ENCODE assay signal across 1 cellular context in the genomic region with DNA sequence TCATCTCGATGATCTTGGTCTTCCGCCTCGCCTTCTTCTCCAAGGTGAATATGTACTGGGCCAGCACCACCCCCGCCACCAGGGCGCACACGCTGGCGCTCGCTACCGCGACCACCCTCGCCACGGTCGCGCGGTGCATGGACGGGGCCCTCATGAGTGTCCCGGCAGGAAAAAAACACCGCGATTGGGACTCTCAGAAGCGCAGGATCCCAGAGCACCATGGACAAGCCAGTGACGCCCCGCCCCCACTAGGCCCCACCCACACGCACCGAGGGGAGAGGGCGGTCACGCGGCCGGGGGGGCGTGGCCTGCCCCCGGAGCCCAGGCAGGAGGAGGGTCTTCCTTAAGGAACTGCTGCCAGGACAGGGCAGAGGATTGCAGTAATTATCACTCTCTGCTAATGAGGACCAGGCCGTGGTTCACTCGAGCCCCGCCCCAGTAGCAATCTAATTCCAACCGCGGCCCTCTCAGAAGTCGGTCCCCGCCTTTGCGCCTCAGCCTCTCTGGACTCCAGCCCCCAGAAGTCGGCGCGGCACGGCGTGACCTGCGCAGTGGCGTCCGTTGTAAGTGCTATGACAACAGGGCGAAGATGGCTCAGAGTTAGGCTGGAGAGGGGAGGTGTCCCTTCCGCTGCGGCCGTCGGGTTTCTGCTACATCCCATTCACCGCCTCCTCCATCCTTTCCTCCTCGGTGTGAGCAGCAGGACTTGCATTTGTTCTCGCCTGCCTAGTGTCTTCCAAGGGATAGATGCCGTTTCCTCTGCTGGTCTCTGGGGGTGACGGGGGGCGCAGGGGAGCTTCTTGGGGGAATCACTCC.
A peak's percentile ranks its signal among the peaks of the same experiment; 100 is the strongest.
TF ChIP-seq lines count a peak whose summit lies in the region.

A gene (plus strand): TSS at position 575 of the 816 bp plus-strand sequence. CDS start 16,689 bp downstream, outside the sequence.

TF ChIP-seq in HepG2, 621 proteins besides CTCF, POLR2A, EP300 and RAD21 (continued from another document and continues in another):
- TF ChIP-seq, protein P1, sequence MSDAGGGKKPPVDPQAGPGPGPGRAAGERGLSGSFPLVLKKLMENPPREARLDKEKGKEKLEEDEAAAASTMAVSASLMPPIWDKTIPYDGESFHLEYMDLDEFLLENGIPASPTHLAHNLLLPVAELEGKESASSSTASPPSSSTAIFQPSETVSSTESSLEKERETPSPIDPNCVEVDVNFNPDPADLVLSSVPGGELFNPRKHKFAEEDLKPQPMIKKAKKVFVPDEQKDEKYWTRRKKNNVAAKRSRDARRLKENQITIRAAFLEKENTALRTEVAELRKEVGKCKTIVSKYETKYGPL (CRISPR knock-in tag; IDR thresholded peaks at IDR 0.05), result no peak
- TF ChIP-seq, protein P2, sequence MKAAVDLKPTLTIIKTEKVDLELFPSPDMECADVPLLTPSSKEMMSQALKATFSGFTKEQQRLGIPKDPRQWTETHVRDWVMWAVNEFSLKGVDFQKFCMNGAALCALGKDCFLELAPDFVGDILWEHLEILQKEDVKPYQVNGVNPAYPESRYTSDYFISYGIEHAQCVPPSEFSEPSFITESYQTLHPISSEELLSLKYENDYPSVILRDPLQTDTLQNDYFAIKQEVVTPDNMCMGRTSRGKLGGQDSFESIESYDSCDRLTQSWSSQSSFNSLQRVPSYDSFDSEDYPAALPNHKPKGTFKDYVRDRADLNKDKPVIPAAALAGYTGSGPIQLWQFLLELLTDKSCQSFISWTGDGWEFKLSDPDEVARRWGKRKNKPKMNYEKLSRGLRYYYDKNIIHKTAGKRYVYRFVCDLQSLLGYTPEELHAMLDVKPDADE (CRISPR knock-in tag; IDR thresholded peaks at IDR 0.05), result no peak
- TF ChIP-seq ZNF570 (CRISPR knock-in tag; IDR thresholded peaks at IDR 0.05; ENCODE audit: borderline replicate concordance) (no peak), REXO4 (CRISPR knock-in tag; IDR thresholded peaks at IDR 0.05; ENCODE audit: borderline replicate concordance) (no peak), ZFP1 (CRISPR knock-in tag; IDR thresholded peaks at IDR 0.05) (no peak), FOXC1 (CRISPR knock-in tag; IDR thresholded peaks at IDR 0.05; ENCODE audit: borderline replicate concordance) (peak; percentile 73; the same call in 1 of the 2 replicates), ZNF629 (CRISPR knock-in tag; conservative IDR thresholded peaks at IDR 0.05) (no peak), ZNF713 (CRISPR knock-in tag; IDR thresholded peaks at IDR 0.05) (no peak), MAF1 (CRISPR knock-in tag; IDR thresholded peaks at IDR 0.05; ENCODE audit: borderline replicate concordance) (no peak), ZNF7 (CRISPR knock-in tag; IDR thresholded peaks at IDR 0.05) (no peak), ZFP62 (CRISPR knock-in tag; IDR thresholded peaks at IDR 0.05) (no peak), ZMYM2 (CRISPR knock-in tag; IDR thresholded peaks at IDR 0.05) (peak; percentile 56), ZNF136 (CRISPR knock-in tag; IDR thresholded peaks at IDR 0.05; ENCODE audit: low read depth) (peak; percentile 35; the same call in 1 of the 2 replicates), NR1H2 (CRISPR knock-in tag; IDR thresholded peaks at IDR 0.05; ENCODE audit: borderline replicate concordance, low read depth) (no peak)
- TF ChIP-seq, protein P3, sequence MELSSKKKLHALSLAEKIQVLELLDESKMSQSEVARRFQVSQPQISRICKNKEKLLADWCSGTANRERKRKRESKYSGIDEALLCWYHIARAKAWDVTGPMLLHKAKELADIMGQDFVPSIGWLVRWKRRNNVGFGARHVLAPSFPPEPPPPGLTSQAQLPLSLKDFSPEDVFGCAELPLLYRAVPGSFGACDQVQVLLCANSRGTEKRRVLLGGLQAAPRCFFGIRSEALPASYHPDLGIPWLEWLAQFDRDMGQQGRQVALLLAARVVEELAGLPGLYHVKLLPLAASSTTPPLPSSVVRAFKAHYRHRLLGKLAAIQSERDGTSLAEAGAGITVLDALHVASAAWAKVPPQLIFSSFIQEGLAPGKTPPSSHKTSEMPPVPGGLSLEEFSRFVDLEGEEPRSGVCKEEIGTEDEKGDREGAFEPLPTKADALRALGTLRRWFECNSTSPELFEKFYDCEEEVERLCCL (CRISPR knock-in tag; IDR thresholded peaks at IDR 0.05; ENCODE audit: borderline replicate concordance), result no peak
- TF ChIP-seq, protein P4, sequence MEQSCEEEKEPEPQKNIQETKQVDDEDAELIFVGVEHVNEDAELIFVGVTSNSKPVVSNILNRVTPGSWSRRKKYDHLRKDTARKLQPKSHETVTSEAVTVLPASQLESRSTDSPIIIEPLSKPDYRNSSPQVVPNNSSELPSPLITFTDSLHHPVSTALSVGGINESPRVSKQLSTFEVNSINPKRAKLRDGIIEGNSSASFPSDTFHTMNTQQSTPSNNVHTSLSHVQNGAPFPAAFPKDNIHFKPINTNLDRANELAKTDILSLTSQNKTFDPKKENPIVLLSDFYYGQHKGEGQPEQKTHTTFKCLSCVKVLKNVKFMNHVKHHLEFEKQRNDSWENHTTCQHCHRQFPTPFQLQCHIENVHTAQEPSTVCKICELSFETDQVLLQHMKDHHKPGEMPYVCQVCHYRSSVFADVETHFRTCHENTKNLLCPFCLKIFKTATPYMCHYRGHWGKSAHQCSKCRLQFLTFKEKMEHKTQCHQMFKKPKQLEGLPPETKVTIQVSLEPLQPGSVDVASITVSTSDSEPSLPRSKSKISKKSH (CRISPR knock-in tag; IDR thresholded peaks at IDR 0.05; ENCODE audit: borderline replicate concordance), result 0 out of 2 replicates have a peak, but pooled peaks have one; percentile 15
- TF ChIP-seq, protein P5, sequence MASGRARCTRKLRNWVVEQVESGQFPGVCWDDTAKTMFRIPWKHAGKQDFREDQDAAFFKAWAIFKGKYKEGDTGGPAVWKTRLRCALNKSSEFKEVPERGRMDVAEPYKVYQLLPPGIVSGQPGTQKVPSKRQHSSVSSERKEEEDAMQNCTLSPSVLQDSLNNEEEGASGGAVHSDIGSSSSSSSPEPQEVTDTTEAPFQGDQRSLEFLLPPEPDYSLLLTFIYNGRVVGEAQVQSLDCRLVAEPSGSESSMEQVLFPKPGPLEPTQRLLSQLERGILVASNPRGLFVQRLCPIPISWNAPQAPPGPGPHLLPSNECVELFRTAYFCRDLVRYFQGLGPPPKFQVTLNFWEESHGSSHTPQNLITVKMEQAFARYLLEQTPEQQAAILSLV (CRISPR knock-in tag; IDR thresholded peaks at IDR 0.05; ENCODE audit: borderline replicate concordance), result no peak
- TF ChIP-seq, protein P6, sequence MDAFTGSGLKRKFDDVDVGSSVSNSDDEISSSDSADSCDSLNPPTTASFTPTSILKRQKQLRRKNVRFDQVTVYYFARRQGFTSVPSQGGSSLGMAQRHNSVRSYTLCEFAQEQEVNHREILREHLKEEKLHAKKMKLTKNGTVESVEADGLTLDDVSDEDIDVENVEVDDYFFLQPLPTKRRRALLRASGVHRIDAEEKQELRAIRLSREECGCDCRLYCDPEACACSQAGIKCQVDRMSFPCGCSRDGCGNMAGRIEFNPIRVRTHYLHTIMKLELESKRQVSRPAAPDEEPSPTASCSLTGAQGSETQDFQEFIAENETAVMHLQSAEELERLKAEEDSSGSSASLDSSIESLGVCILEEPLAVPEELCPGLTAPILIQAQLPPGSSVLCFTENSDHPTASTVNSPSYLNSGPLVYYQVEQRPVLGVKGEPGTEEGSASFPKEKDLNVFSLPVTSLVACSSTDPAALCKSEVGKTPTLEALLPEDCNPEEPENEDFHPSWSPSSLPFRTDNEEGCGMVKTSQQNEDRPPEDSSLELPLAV (CRISPR knock-in tag; conservative IDR thresholded peaks at IDR 0.05; ENCODE audit: low read depth), result no peak
- TF ChIP-seq, protein P7, sequence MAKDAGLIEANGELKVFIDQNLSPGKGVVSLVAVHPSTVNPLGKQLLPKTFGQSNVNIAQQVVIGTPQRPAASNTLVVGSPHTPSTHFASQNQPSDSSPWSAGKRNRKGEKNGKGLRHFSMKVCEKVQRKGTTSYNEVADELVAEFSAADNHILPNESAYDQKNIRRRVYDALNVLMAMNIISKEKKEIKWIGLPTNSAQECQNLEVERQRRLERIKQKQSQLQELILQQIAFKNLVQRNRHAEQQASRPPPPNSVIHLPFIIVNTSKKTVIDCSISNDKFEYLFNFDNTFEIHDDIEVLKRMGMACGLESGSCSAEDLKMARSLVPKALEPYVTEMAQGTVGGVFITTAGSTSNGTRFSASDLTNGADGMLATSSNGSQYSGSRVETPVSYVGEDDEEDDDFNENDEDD (CRISPR knock-in tag; IDR thresholded peaks at IDR 0.05; ENCODE audit: borderline replicate concordance), result no peak
- TF ChIP-seq, protein P8, sequence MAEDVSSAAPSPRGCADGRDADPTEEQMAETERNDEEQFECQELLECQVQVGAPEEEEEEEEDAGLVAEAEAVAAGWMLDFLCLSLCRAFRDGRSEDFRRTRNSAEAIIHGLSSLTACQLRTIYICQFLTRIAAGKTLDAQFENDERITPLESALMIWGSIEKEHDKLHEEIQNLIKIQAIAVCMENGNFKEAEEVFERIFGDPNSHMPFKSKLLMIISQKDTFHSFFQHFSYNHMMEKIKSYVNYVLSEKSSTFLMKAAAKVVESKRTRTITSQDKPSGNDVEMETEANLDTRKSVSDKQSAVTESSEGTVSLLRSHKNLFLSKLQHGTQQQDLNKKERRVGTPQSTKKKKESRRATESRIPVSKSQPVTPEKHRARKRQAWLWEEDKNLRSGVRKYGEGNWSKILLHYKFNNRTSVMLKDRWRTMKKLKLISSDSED (CRISPR knock-in tag; IDR thresholded peaks at IDR 0.05), result no peak
- TF ChIP-seq, protein P9, sequence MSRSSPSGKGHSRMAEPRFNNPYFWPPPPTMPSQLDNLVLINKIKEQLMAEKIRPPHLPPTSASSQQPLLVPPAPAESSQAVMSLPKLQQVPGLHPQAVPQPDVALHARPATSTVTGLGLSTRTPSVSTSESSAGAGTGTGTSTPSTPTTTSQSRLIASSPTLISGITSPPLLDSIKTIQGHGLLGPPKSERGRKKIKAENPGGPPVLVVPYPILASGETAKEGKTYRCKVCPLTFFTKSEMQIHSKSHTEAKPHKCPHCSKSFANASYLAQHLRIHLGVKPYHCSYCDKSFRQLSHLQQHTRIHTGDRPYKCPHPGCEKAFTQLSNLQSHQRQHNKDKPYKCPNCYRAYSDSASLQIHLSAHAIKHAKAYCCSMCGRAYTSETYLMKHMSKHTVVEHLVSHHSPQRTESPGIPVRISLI (CRISPR knock-in tag; IDR thresholded peaks at IDR 0.05; ENCODE audit: borderline replicate concordance), result no peak
- TF ChIP-seq, protein P10, sequence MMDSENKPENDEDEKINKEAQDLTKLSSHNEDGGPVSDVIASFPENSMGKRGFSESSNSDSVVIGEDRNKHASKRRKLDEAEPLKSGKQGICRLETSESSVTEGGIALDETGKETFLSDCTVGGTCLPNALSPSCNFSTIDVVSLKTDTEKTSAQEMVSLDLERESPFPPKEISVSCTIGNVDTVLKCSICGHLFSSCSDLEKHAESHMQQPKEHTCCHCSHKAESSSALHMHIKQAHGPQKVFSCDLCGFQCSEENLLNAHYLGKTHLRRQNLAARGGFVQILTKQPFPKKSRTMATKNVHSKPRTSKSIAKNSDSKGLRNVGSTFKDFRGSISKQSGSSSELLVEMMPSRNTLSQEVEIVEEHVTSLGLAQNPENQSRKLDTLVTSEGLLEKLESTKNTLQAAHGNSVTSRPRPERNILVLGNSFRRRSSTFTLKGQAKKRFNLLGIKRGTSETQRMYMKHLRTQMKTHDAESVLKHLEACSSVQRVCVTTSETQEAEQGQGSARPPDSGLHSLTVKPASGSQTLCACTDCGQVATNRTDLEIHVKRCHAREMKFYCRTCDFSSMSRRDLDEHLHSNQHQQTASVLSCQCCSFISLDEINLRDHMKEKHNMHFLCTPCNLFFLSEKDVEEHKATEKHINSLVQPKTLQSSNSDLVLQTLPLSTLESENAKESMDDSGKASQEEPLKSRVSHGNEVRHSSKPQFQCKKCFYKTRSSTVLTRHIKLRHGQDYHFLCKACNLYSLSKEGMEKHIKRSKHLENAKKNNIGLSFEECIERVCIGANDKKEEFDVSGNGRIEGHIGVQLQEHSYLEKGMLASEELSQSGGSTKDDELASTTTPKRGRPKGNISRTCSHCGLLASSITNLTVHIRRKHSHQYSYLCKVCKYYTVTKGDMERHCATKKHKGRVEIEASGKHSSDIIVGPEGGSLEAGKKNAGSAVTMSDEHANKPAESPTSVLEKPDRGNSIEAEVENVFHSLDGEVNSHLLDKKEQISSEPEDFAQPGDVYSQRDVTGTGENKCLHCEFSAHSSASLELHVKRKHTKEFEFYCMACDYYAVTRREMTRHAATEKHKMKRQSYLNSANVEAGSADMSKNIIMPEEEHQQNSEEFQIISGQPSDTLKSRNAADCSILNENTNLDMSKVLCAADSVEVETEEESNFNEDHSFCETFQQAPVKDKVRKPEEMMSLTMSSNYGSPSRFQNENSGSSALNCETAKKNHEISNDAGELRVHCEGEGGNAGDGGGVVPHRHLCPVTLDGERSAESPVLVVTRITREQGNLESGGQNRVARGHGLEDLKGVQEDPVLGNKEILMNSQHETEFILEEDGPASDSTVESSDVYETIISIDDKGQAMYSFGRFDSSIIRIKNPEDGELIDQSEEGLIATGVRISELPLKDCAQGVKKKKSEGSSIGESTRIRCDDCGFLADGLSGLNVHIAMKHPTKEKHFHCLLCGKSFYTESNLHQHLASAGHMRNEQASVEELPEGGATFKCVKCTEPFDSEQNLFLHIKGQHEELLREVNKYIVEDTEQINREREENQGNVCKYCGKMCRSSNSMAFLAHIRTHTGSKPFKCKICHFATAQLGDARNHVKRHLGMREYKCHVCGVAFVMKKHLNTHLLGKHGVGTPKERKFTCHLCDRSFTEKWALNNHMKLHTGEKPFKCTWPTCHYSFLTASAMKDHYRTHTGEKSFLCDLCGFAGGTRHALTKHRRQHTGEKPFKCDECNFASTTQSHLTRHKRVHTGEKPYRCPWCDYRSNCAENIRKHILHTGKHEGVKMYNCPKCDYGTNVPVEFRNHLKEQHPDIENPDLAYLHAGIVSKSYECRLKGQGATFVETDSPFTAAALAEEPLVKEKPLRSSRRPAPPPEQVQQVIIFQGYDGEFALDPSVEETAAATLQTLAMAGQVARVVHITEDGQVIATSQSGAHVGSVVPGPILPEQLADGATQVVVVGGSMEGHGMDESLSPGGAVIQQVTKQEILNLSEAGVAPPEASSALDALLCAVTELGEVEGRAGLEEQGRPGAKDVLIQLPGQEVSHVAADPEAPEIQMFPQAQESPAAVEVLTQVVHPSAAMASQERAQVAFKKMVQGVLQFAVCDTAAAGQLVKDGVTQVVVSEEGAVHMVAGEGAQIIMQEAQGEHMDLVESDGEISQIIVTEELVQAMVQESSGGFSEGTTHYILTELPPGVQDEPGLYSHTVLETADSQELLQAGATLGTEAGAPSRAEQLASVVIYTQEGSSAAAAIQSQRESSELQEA (CRISPR knock-in tag; IDR thresholded peaks at IDR 0.05; ENCODE audit: not compliant biosample characterization), result peak; percentile 34
- TF ChIP-seq, protein P11, sequence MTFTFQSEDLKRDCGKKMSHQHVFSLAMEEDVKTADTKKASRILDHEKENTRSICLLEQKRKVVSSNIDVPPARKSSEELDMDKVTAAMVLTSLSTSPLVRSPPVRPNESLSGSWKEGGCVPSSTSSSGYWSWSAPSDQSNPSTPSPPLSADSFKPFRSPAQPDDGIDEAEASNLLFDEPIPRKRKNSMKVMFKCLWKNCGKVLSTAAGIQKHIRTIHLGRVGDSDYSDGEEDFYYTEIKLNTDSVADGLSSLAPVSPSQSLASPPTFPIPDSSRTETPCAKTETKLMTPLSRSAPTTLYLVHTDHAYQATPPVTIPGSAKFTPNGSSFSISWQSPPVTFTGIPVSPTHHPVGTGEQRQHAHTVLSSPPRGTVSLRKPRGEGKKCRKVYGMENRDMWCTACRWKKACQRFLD (CRISPR knock-in tag; IDR thresholded peaks at IDR 0.05; ENCODE audit: borderline replicate concordance), result no peak
